ENCODE assay signal across 7 cellular contexts in the genomic region with DNA sequence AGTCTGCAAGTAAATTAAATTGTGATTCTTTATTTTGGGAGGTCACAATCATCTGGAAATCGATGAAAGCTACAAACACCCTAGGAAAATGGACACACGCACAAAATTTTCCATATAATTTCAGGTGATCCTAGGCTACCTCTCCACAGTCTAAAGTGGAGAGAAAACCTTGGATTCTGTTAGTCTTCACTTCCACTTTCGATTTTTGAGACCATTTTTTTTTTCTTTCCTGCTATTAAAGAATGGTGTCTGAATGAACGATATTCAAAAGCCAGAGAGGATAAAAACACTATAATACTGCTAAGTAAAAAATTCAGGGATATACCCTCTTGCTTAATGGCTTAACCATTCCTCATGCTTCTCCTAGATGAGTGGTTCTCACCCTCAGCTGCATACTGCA. TPM values are rescaled to one million over a fixed set of nuclear protein-coding genes. Genes with fewer than 3 reads are reported as not detected.
DNase-seq lines count a peak whose midpoint lies in the region; ATAC-seq and TF ChIP-seq lines count a peak whose summit lies in the region.

No MANE protein-coding gene starts in this region.

- H3K4me1 ChIP-seq in HEK293 (ENCODE audit: control insufficient read depth, insufficient read depth, low read length): 0 out of 2 replicates have a peak, but pooled peaks cover 4% of the 10 kb centered on the region

- no peaks in the 10 kb centered on the region for H3K9me3 ChIP-seq in HEK293 (ENCODE audit: control insufficient read depth, insufficient read depth, low read depth, low read length)
- no peaks in the 10 kb centered on the region for H3K9me3 ChIP-seq in WERI-Rb-1 (ENCODE audit: severe bottlenecking)

- DNase-seq in WERI-Rb-1 (no peak), glutamatergic neuron (no peak), NCI-H1092 treated with DMSO at 0.1 percent for 48 hours (lab: John Stamatoyannopoulos, UW) (no peak), SKM-1 (lab: John Stamatoyannopoulos, UW; ENCODE audit: unreplicated experiment) (no peak)

- H3K27ac ChIP-seq in HEK293 (ENCODE audit: extremely low read depth, low read depth, low read length) (no peak overlapping the region; the same call in 1 of the 2 replicates), WERI-Rb-1 (no peak overlapping the region)

- no peak for TF ChIP-seq CTCF in HEK293 (tag by site-specific recombination; IDR thresholded peaks at IDR 0.05)
- TF ChIP-seq CTCF in WERI-Rb-1 (IDR thresholded peaks at IDR 0.05; ENCODE audit: low read depth, low read length): no peak
- TF ChIP-seq CTCF in glutamatergic neuron (IDR thresholded peaks at IDR 0.05; ENCODE audit: partially characterized antibody, unreplicated experiment): no peak

- no peak for ATAC-seq in stimulated activated memory B cell treated with anti-CD40 and anti-IgM and Interleukin-4, amounts not matched to agents 10 μg/mL and 1 μg/mL and 100 μg/mL, for 72 hours
- no peak for ATAC-seq in GM21786 (IDR thresholded peaks at IDR 0.05; ENCODE audit: unreplicated experiment)

- H3K27me3 ChIP-seq in WERI-Rb-1 (ENCODE audit: insufficient read depth, low read depth, severe bottlenecking): no peaks in the 10 kb centered on the region

- peak overlapping the region; percentile 93 for H3K27ac Mint-ChIP-seq in glutamatergic neuron (ENCODE audit: unreplicated experiment)
- H3K27ac Mint-ChIP-seq in stimulated activated memory B cell treated with anti-CD40 and anti-IgM and Interleukin-4, amounts not matched to agents 10 μg/mL and 1 μg/mL and 100 μg/mL, for 72 hours: no peak overlapping the region

- H3K4me3 ChIP-seq in HEK293 (ENCODE audit: low read depth, low read length): peak overlapping the region; percentile 74
- H3K4me3 ChIP-seq in WERI-Rb-1 (ENCODE audit: low read depth, low read length): peak overlapping the region; percentile 79

- H3K36me3 Mint-ChIP-seq in glutamatergic neuron (ENCODE audit: unreplicated experiment): no peaks in the 10 kb centered on the region
- H3K36me3 Mint-ChIP-seq in stimulated activated memory B cell treated with anti-CD40 and anti-IgM and Interleukin-4, amounts not matched to agents 10 μg/mL and 1 μg/mL and 100 μg/mL, for 72 hours: no peaks in the 10 kb centered on the region

- CTCF ChIA-PET in HEK293 (lab: Yijun Ruan, JAX): no interaction called here

- H3K36me3 ChIP-seq in HEK293 (ENCODE audit: control insufficient read depth in 2 of 2, insufficient read depth in 1 of 2, low read length in 2 of 2): peaks cover 0 to 5% of the 10 kb centered on the region in 2 experiments; a peak in 1 of 3 replicates
- no peaks in the 10 kb centered on the region for H3K36me3 ChIP-seq in WERI-Rb-1

- peaks cover 6% of the 10 kb centered on the region for H3K9me3 Mint-ChIP-seq in glutamatergic neuron (ENCODE audit: unreplicated experiment)
- no peaks in the 10 kb centered on the region for H3K9me3 Mint-ChIP-seq in stimulated activated memory B cell treated with anti-CD40 and anti-IgM and Interleukin-4, amounts not matched to agents 10 μg/mL and 1 μg/mL and 100 μg/mL, for 72 hours

- peaks cover 20% of the 10 kb centered on the region for H3K4me1 Mint-ChIP-seq in glutamatergic neuron (ENCODE audit: low read depth, unreplicated experiment)
- H3K4me1 Mint-ChIP-seq in stimulated activated memory B cell treated with anti-CD40 and anti-IgM and Interleukin-4, amounts not matched to agents 10 μg/mL and 1 μg/mL and 100 μg/mL, for 72 hours: peaks cover 57% of the 10 kb centered on the region

- peaks cover 11% of the 10 kb centered on the region for H3K27me3 Mint-ChIP-seq in glutamatergic neuron (ENCODE audit: unreplicated experiment)
- H3K27me3 Mint-ChIP-seq in stimulated activated memory B cell treated with anti-CD40 and anti-IgM and Interleukin-4, amounts not matched to agents 10 μg/mL and 1 μg/mL and 100 μg/mL, for 72 hours: no peaks in the 10 kb centered on the region

- POLR2A ChIA-PET in HEK293 (lab: Yijun Ruan, JAX): interaction anchor here (1.6 to 2.8 kb wide), 2 partner anchors 26 to 29 kb away, joined by 4 to 18 read pairs; a partner anchor contains a TSS

- peak overlapping the region; percentile 94 for H3K4me3 Mint-ChIP-seq in glutamatergic neuron (ENCODE audit: unreplicated experiment)
- peak overlapping the region; percentile 99 for H3K4me3 Mint-ChIP-seq in stimulated activated memory B cell treated with anti-CD40 and anti-IgM and Interleukin-4, amounts not matched to agents 10 μg/mL and 1 μg/mL and 100 μg/mL, for 72 hours

TF ChIP-seq in HEK293, 187 proteins besides CTCF, POLR2A, EP300 and RAD21:
- TF ChIP-seq PRDM1 (tag by site-specific recombination; IDR thresholded peaks at IDR 0.05) (peak; percentile 47; the same call in 1 of the 2 replicates), ZNF510 (tag by site-specific recombination; IDR thresholded peaks at IDR 0.05; ENCODE audit: insufficient replicate concordance) (no peak)

RNA-seq across cellular contexts. Expression of a gene that starts 1.7 kb away (rescaled TPM):
- total RNA-seq in glutamatergic neuron (ENCODE audit: unreplicated experiment): 62.2 TPM

RNA-seq across cellular contexts. Expression of a gene that starts 28.2 kb away (rescaled TPM):
- total RNA-seq in glutamatergic neuron (ENCODE audit: unreplicated experiment): 27.4 TPM

RNA-seq across cellular contexts. Expression of a gene that starts 49.4 kb away (rescaled TPM):
- not detected for total RNA-seq in glutamatergic neuron (ENCODE audit: unreplicated experiment)
